Comparison of ENCODE assay signal across 22 cellular contexts in genomic region chr4:184434021-184434420, GRCh38. TPM values are rescaled to one million over a fixed set of nuclear protein-coding genes. Genes with fewer than 3 reads are reported as not detected.
DNase-seq lines count a peak whose midpoint lies in the region; ATAC-seq and TF ChIP-seq lines count a peak whose summit lies in the region.
"Had no signal": no experiment of that assay in that cellular context is flagged by ENCODE, and none has a peak within 500 bp of the region (broad histone marks: within the 10 kb centered on the region; RNA-seq: fewer than 3 reads in every experiment).

No MANE protein-coding gene starts in this region.

- peaks cover 5 to 25% of the 10 kb centered on the region in 2 donors for H3K4me1 ChIP-seq in naive thymus-derived CD4-positive, alpha-beta T cell (ENCODE audit: control insufficient read depth in 2 of 2, insufficient read depth in 2 of 2, low read length in 2 of 2)
- peaks cover 0 to 6% of the 10 kb centered on the region in 2 donors for H3K4me1 ChIP-seq in ascending aorta
- H3K4me1 ChIP-seq: A549 had no signal

- POLR2A ChIA-PET in naive thymus-derived CD4-positive, alpha-beta T cell (lab: Charles Lee) = interaction anchor here (1.3 kb wide), 1 partner anchor 14 kb away, joined by 3 read pairs; no protein-coding TSS in a partner anchor

- H3K4me3 ChIP-seq in naive thymus-derived CD4-positive, alpha-beta T cell (ENCODE audit: low read length) = no peak overlapping the region
- H3K4me3 ChIP-seq in ascending aorta = no peak overlapping the region
- H3K4me3 ChIP-seq: A549, GM12878 had no signal

- peak; percentile 31 for ATAC-seq in stimulated activated naive CD8-positive, alpha-beta T cell treated with anti-CD3 and anti-CD28 coated beads, Interleukin-15, Interleukin-2, amounts not matched to agents 100 U/mL and 50 U/mL, for 24 hours
- no peak for ATAC-seq in stimulated activated naive CD8-positive, alpha-beta T cell treated with anti-CD3 and anti-CD28 coated beads, Interleukin-15, amount 100 ng/mL, for 72 hours
- ATAC-seq in naive thymus-derived CD4-positive, alpha-beta T cell = no peak
- ATAC-seq: A549, GM12878, HCT116 had no signal

- peaks cover 68% of the 10 kb centered on the region for H3K4me1 Mint-ChIP-seq in activated T-cell treated with anti-CD3 and anti-CD28 coated beads, Interleukin-2, amount 50 U/mL, for 24 hours (ENCODE audit: low read depth)
- H3K4me1 Mint-ChIP-seq in stimulated activated naive CD8-positive, alpha-beta T cell treated with anti-CD3 and anti-CD28 coated beads, Interleukin-15, amount 100 ng/mL, for 72 hours = peaks cover 90% of the 10 kb centered on the region
- H3K4me1 Mint-ChIP-seq in naive thymus-derived CD4-positive, alpha-beta T cell = peaks cover 51 to 93% (median 89%) of the 10 kb centered on the region in 7 donors

- no peaks in the 10 kb centered on the region for H3K27me3 ChIP-seq in naive thymus-derived CD4-positive, alpha-beta T cell (ENCODE audit: control insufficient read depth in 2 of 2, insufficient read depth in 2 of 2, low read length in 2 of 2)
- H3K27me3 ChIP-seq in ascending aorta = no peaks in the 10 kb centered on the region

- no peaks in the 10 kb centered on the region for H3K27me3 Mint-ChIP-seq in activated T-cell treated with anti-CD3 and anti-CD28 coated beads, Interleukin-2, amount 50 U/mL, for 24 hours
- H3K27me3 Mint-ChIP-seq in stimulated activated naive CD8-positive, alpha-beta T cell treated with anti-CD3 and anti-CD28 coated beads, Interleukin-15, amount 100 ng/mL, for 72 hours = no peaks in the 10 kb centered on the region
- no peaks in the 10 kb centered on the region for H3K27me3 Mint-ChIP-seq in naive thymus-derived CD4-positive, alpha-beta T cell
- H3K27me3 Mint-ChIP-seq: CD4-positive, alpha-beta memory T cell had no signal

- H3K36me3 Mint-ChIP-seq in activated T-cell treated with anti-CD3 and anti-CD28 coated beads, Interleukin-2, amount 50 U/mL, for 24 hours (ENCODE audit: low read depth) = peaks cover 21% of the 10 kb centered on the region
- peaks cover 0 to 38% (median 14%) of the 10 kb centered on the region in 5 donors for H3K36me3 Mint-ChIP-seq in naive thymus-derived CD4-positive, alpha-beta T cell

- DNase-seq in activated T-cell treated with anti-CD3 and anti-CD28 coated beads, Interleukin-2, amount 50 U/mL, for 24 hours = no peak
- DNase-seq in activated T-cell treated with anti-CD3 and anti-CD28 coated beads, Interleukin-2, amount 50 U/mL, for 48 hours = no peak
- DNase-seq in stimulated activated naive CD8-positive, alpha-beta T cell treated with anti-CD3 and anti-CD28 coated beads, Interleukin-15, Interleukin-2, amounts not matched to agents 100 U/mL and 50 U/mL, for 24 hours = no peak
- no peak for DNase-seq in stimulated activated naive CD8-positive, alpha-beta T cell treated with anti-CD3 and anti-CD28 coated beads, Interleukin-15, amount 100 ng/mL, for 72 hours
- no peak for DNase-seq in naive thymus-derived CD4-positive, alpha-beta T cell
- DNase-seq in glomerular visceral epithelial cell (ENCODE audit: extremely low spot score) (no peak), ascending aorta (ENCODE audit: low spot score in 2 of 2) (no peak), DMS 273 treated with DMSO at 0.1 percent for 48 hours (lab: John Stamatoyannopoulos, UW) (no peak)
- DNase-seq: AML-193; Calu3; CD4-positive, alpha-beta memory T cell; DMS53; DND-41; GOT3; H7; HFFc6 had no signal

- no peaks in the 10 kb centered on the region for H3K9me3 ChIP-seq in naive thymus-derived CD4-positive, alpha-beta T cell (ENCODE audit: control insufficient read depth in 2 of 3, low read length in 3 of 3)
- no peaks in the 10 kb centered on the region for H3K9me3 ChIP-seq in ascending aorta
- H3K9me3 ChIP-seq: A549 had no signal

- peaks cover 0 to 16% (median 0%) of the 10 kb centered on the region in 3 experiments for H3K36me3 ChIP-seq in naive thymus-derived CD4-positive, alpha-beta T cell (ENCODE audit: control insufficient read depth in 2 of 3, insufficient read depth in 3 of 3, low read length in 3 of 3)
- H3K36me3 ChIP-seq in ascending aorta = peaks cover 0 to 6% of the 10 kb centered on the region in 2 donors

- CTCF ChIA-PET in naive thymus-derived CD4-positive, alpha-beta T cell (lab: Charles Lee) = no interaction called here

- no peak for TF ChIP-seq CTCF in ascending aorta (IDR thresholded peaks at IDR 0.05)

- intact Hi-C loops in naive thymus-derived CD4-positive, alpha-beta T cell (cut with micrococcal nuclease) = no loop called here
- intact Hi-C loops in ascending aorta (cut with DNase I) = no loop called here

- no peak overlapping the region for H3K27ac ChIP-seq in naive thymus-derived CD4-positive, alpha-beta T cell (ENCODE audit: low read depth, low read length)
- H3K27ac ChIP-seq in ascending aorta = no peak overlapping the region
- H3K27ac ChIP-seq: 22Rv1, A549, C4-2B, HL-60 had no signal

- H3K4me3 Mint-ChIP-seq in activated T-cell treated with anti-CD3 and anti-CD28 coated beads, Interleukin-2, amount 50 U/mL, for 24 hours = no peak overlapping the region
- no peak overlapping the region for H3K4me3 Mint-ChIP-seq in stimulated activated naive CD8-positive, alpha-beta T cell treated with anti-CD3 and anti-CD28 coated beads, Interleukin-15, amount 100 ng/mL, for 72 hours
- no peak overlapping the region for H3K4me3 Mint-ChIP-seq in naive thymus-derived CD4-positive, alpha-beta T cell
- H3K4me3 Mint-ChIP-seq: CD4-positive, alpha-beta memory T cell; HFFc6 had no signal

- peak overlapping the region; percentile 31 for H3K27ac Mint-ChIP-seq in activated T-cell treated with anti-CD3 and anti-CD28 coated beads, Interleukin-2, amount 50 U/mL, for 24 hours
- no peak overlapping the region for H3K27ac Mint-ChIP-seq in stimulated activated naive CD8-positive, alpha-beta T cell treated with anti-CD3 and anti-CD28 coated beads, Interleukin-15, amount 100 ng/mL, for 72 hours
- H3K27ac Mint-ChIP-seq in naive thymus-derived CD4-positive, alpha-beta T cell = peak overlapping the region in 5 of 9 donors; percentile 8 to 73 (median 43)
- H3K27ac Mint-ChIP-seq: HFFc6 had no signal

- H3K9me3 Mint-ChIP-seq in activated T-cell treated with anti-CD3 and anti-CD28 coated beads, Interleukin-2, amount 50 U/mL, for 24 hours = no peaks in the 10 kb centered on the region
- H3K9me3 Mint-ChIP-seq in stimulated activated naive CD8-positive, alpha-beta T cell treated with anti-CD3 and anti-CD28 coated beads, Interleukin-15, amount 100 ng/mL, for 72 hours = no peaks in the 10 kb centered on the region
- no peaks in the 10 kb centered on the region for H3K9me3 Mint-ChIP-seq in naive thymus-derived CD4-positive, alpha-beta T cell
- H3K9me3 Mint-ChIP-seq: CD4-positive, alpha-beta memory T cell; HFFc6 had no signal

RNA-seq across cellular contexts. Expression of gene IRF2, which starts 40.3 kb away (rescaled TPM):
- 10 to 100 TPM; 31.2 to 86.3 (median 75.0) TPM for total RNA-seq in naive thymus-derived CD4-positive, alpha-beta T cell
- polyA plus RNA-seq in naive thymus-derived CD4-positive, alpha-beta T cell = 10 to 100 TPM; 83.5 to 87.0 TPM
- 39.6 TPM for total RNA-seq in ascending aorta

Comparison
In these comparisons a context has a peak if more than half of its experiments do, and no peak if none do; other contexts are left out.
1. H3K27ac Mint-ChIP-seq: peak in activated T-cell treated with anti-CD3 and anti-CD28 coated beads, Interleukin-2, amount 50 U/mL, for 24 hours (single experiment) and naive thymus-derived CD4-positive, alpha-beta T cell (5 of 9); none in stimulated activated naive CD8-positive, alpha-beta T cell treated with anti-CD3 and anti-CD28 coated beads, Interleukin-15, amount 100 ng/mL, for 72 hours (0 of 2).